Comparison of ENCODE assay signal across 14 cellular contexts in the genomic region with DNA sequence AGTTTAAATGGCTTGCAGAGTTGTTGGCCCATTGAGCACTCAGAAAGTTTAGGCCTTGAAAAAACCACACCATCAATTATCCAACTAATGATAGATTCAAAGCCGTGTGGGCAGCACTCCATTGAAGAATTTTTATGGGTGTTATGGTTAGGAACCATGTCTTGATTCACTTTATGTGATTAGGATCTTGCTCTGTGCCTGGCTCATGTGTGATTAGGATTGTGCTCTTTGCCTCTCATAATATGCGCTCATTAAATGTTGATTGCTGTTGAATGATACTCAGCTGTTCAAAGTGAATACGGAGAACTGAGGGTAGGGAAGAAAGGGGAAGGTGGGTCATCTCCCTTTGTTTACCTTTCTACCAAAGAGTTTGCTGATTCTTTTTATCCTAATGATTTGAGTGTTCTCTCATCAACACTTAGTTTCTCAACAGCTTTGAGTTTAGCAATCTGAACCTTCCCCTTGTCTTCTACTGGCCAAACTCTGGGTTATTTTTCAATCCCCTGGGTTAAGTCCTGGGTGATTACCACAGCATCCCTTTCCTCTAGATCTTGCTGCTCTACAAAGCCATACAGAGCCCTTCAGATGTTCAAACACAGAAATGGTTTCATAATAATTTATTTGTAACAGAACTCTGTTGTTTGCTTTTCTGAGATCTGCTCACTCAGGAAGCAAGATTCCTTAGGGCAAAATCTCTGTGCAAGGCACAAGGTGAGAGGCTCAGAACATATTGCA.
DNase-seq lines count a peak whose midpoint lies in the region; ATAC-seq, FAIRE-seq and TF ChIP-seq lines count a peak whose summit lies in the region.
"Had no signal": no experiment of that assay in that cellular context is flagged by ENCODE, and none has a peak within 500 bp of the region (broad histone marks: within the 10 kb centered on the region; RNA-seq: fewer than 3 reads in every experiment).

No MANE protein-coding gene starts in this region.

- FAIRE-seq in H54 (lab: Jason Lieb, UNC): peak; percentile 36

- intact Hi-C loops in sigmoid colon (cut with DNase I): no loop called here

- TF ChIP-seq EP300 in sigmoid colon (IDR thresholded peaks at IDR 0.05) (no peak), gastroesophageal sphincter (IDR thresholded peaks at IDR 0.05) (no peak)

- H3K4me3 ChIP-seq in choroid plexus epithelial cell (ENCODE audit: low read depth, low read length) (no peak overlapping the region), neural progenitor cell (no peak overlapping the region), sigmoid colon (no peak overlapping the region), gastroesophageal sphincter (no peak overlapping the region)
- H3K4me3 ChIP-seq: GM23338 had no signal

- no peaks in the 10 kb centered on the region for H3K79me2 ChIP-seq in neural progenitor cell (ENCODE audit: low read depth)

- H3K4me3 Mint-ChIP-seq in neural progenitor cell: no peak overlapping the region
- H3K4me3 Mint-ChIP-seq: GM23338 had no signal

- no peak overlapping the region for H3K4me2 ChIP-seq in neural progenitor cell
- H3K4me2 ChIP-seq: GM23338 had no signal

- H3K4me1 ChIP-seq in neural progenitor cell (no peaks in the 10 kb centered on the region), sigmoid colon (no peaks in the 10 kb centered on the region), gastroesophageal sphincter (no peaks in the 10 kb centered on the region)

- H3K9me3 Mint-ChIP-seq in neural progenitor cell: no peaks in the 10 kb centered on the region
- H3K9me3 Mint-ChIP-seq: GM23338 had no signal

- peak overlapping the region; percentile 29 for H2AFZ ChIP-seq in neural progenitor cell (replicated peaks)
- H2AFZ ChIP-seq: GM23338 had no signal

- H3K27me3 Mint-ChIP-seq in neural progenitor cell (ENCODE audit: insufficient read depth, low read depth): no peaks in the 10 kb centered on the region

- H3K9me3 ChIP-seq in neural progenitor cell (ENCODE audit: low read depth) (no peaks in the 10 kb centered on the region), sigmoid colon (no peaks in the 10 kb centered on the region), gastroesophageal sphincter (no peaks in the 10 kb centered on the region)

- H3K36me3 Mint-ChIP-seq in neural progenitor cell: no peaks in the 10 kb centered on the region

- ATAC-seq in HG02938 (IDR thresholded peaks at IDR 0.05; ENCODE audit: unreplicated experiment) (no peak), gastroesophageal sphincter (no peak), GM19463 (IDR thresholded peaks at IDR 0.05; ENCODE audit: unreplicated experiment) (no peak)
- ATAC-seq: GM23338 had no signal

- no peak overlapping the region for H3K27ac Mint-ChIP-seq in neural progenitor cell
- H3K27ac Mint-ChIP-seq: GM23338 had no signal

- WGBS in sigmoid colon, 2 donors: 61 to 77% methylated on average over 3 of the region's 3 CpGs
- 48 to 67% methylated on average over 3 of the region's 3 CpGs for WGBS in gastroesophageal sphincter (ENCODE audit: low coverage in 1 of 2), 2 donors

- H3K27ac ChIP-seq in neural progenitor cell: no peak overlapping the region
- no peak overlapping the region for H3K27ac ChIP-seq in sigmoid colon
- no peak overlapping the region for H3K27ac ChIP-seq in gastroesophageal sphincter

- H3K27me3 ChIP-seq in neural progenitor cell (no peaks in the 10 kb centered on the region), sigmoid colon (no peaks in the 10 kb centered on the region), gastroesophageal sphincter (no peaks in the 10 kb centered on the region)

- H4K20me1 ChIP-seq in neural progenitor cell (ENCODE audit: low read depth): no peaks in the 10 kb centered on the region

- H3K4me1 Mint-ChIP-seq in neural progenitor cell: no peaks in the 10 kb centered on the region
- H3K4me1 Mint-ChIP-seq: GM23338 had no signal

- H3K9ac ChIP-seq in neural progenitor cell: no peak overlapping the region

- H3K36me3 ChIP-seq in neural progenitor cell (no peaks in the 10 kb centered on the region), sigmoid colon (no peaks in the 10 kb centered on the region), gastroesophageal sphincter (no peaks in the 10 kb centered on the region)

- no peaks in the 10 kb centered on the region for H3F3A ChIP-seq in neural progenitor cell (ENCODE audit: low read depth)

- no peak for DNase-seq in H54 (ENCODE audit: insufficient read length, low spot score)
- peak; percentile 18 for DNase-seq in NOMO-1 treated with dmso at 0.1 percent for 144 hours (lab: John Stamatoyannopoulos, UW; ENCODE audit: unreplicated experiment)
- DNase-seq in choroid plexus epithelial cell (ENCODE audit: low read depth): peak; percentile 30
- no peak for DNase-seq in neural progenitor cell (ENCODE audit: low spot score)
- no peak for DNase-seq in sigmoid colon
- DNase-seq: DMS 273 treated with DMSO at 0.1 percent for 48 hours, KG1, NCI-H1930, NCI-H2171 treated with DMSO at 0.1 percent for 48 hours, NCI-H510A had no signal

- TF ChIP-seq POLR2A in H54 (IDR thresholded peaks at IDR 0.05; ENCODE audit: low read depth, low read length) (no peak), sigmoid colon (IDR thresholded peaks at IDR 0.05) (no peak), gastroesophageal sphincter (IDR thresholded peaks at IDR 0.05) (no peak)

- TF ChIP-seq CTCF in choroid plexus epithelial cell (conservative IDR thresholded peaks at IDR 0.05; ENCODE audit: low read depth, low read length) (no peak), neural progenitor cell (IDR thresholded peaks at IDR 0.05) (no peak), sigmoid colon (IDR thresholded peaks at IDR 0.05) (no peak), gastroesophageal sphincter (IDR thresholded peaks at IDR 0.05) (no peak)

Comparison
In these comparisons a context has a peak if more than half of its experiments do, and no peak if none do; other contexts are left out.
1. DNase-seq: peak in NOMO-1 treated with dmso at 0.1 percent for 144 hours (single experiment) and choroid plexus epithelial cell (single experiment); none in H54 (single experiment), neural progenitor cell (single experiment) and sigmoid colon (single experiment).